ENCODE assay signal across 16 cellular contexts in the genomic region with DNA sequence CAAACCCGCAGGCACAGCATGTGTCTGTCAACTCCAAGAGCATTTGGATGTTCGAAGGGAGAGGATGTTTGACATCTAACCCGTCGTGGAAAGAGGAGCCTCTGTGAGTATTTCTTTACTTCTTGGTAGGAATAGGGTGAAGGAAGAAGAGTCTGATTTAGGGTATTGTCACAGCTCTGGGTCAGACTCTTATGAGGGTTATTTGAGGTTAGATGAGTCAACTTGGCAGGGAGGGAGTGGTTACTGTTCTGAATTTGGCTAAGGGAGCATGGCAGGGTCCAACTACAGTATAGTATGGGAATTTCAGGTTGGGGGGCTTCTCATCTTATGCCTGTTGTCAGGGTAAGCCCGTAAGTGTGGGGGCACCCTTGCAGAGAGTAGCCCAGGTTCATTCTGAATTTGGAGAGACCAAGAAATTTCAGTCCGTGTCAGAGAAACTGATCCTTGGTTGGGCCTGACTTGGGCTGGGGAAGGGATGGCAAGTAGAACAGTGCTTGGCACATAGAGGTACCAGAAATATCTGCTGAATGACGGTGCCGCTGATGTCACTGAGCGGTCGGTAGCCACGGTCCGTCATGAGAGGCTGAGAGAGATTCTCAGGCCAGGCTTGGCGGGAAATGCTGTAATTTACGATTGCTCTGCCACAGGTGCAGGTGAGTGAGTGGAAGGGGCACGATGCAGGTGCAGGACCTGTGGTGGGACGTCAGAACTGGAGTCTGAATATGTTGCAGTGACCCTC. TPM values are rescaled to one million over a fixed set of nuclear protein-coding genes. Genes with fewer than 3 reads are reported as not detected.
DNase-seq lines count a peak whose midpoint lies in the region; ATAC-seq and TF ChIP-seq lines count a peak whose summit lies in the region.
"Had no signal": no experiment of that assay in that cellular context is flagged by ENCODE, and none has a peak within 500 bp of the region (broad histone marks: within the 10 kb centered on the region; RNA-seq: fewer than 3 reads in every experiment).

No MANE protein-coding gene starts in this region.

- H3K4me3 ChIP-seq in AG10803 (ENCODE audit: low read length), result peak overlapping the region; percentile 50
- no peak overlapping the region for H3K4me3 ChIP-seq in Caco-2 (ENCODE audit: low read depth, low read length)
- H3K4me3 ChIP-seq: coronary artery, SJCRH30 had no signal

- H3K9me3 Mint-ChIP-seq in brain (peaks cover 0 to 4% (median 0%) of the 10 kb centered on the region in 5 experiments), Caco-2 (ENCODE audit: unreplicated experiment) (no peaks in the 10 kb centered on the region)
- H3K9me3 Mint-ChIP-seq in activated CD8-positive, alpha-beta memory T cell treated with anti-CD3 and anti-CD28 coated beads, Interleukin-2, amount 10 ng/mL, durations not matched to agents 7 days and 5 days (ENCODE audit: low read depth), result no peaks in the 10 kb centered on the region

- CTCF ChIA-PET in activated CD8-positive, alpha-beta memory T cell treated with anti-CD3 and anti-CD28 coated beads, Interleukin-2, amount 10 ng/mL, durations not matched to agents 7 days and 5 days (lab: Charles Lee), result interaction anchor here (0.6 to 8.1 kb wide), 8 partner anchors 11 to 689 kb away, joined by 3 to 65 read pairs (median 6); no protein-coding TSS in a partner anchor
- CTCF ChIA-PET in Caco-2 (lab: Charles Lee), result interaction anchor here (0.7 to 2.1 kb wide), 5 partner anchors 103 to 320 kb away, joined by 3 to 6 read pairs (median 4); no protein-coding TSS in a partner anchor

- no peaks in the 10 kb centered on the region for H3K36me3 ChIP-seq in Caco-2 (ENCODE audit: control insufficient read depth, insufficient read depth, low read length)
- H3K36me3 ChIP-seq: SJCRH30 had no signal

- ATAC-seq in omental fat pad (ENCODE audit: low FRiP score) (peak; percentile 53), T-helper 17 cell (no peak), GM18861 (IDR thresholded peaks at IDR 0.05; ENCODE audit: unreplicated experiment) (no peak)
- ATAC-seq in activated CD8-positive, alpha-beta memory T cell treated with anti-CD3 and anti-CD28 coated beads, Interleukin-2, amount 10 ng/mL, durations not matched to agents 7 days and 5 days, result no peak

- DNase-seq in AG10803 (ENCODE audit: low read depth), result peak; percentile 79
- DNase-seq in M059J (ENCODE audit: low read depth), result peak; percentile 15
- DNase-seq in omental fat pad (ENCODE audit: low spot score), result no peak
- no peak for DNase-seq in T-helper 17 cell
- DNase-seq in activated CD8-positive, alpha-beta memory T cell treated with anti-CD3 and anti-CD28 coated beads, Interleukin-2, amount 10 ng/mL, durations not matched to agents 7 days and 5 days, result no peak
- no peak for DNase-seq in Caco-2
- DNase-seq: activated CD4-positive, CD25-positive, alpha-beta regulatory T cell treated with anti-CD3 and anti-CD28 coated beads, Interleukin-2, amount 50 U/mL, for 72 hours; activated CD8-positive, alpha-beta memory T cell treated with anti-CD3 and anti-CD28 coated beads, Interleukin-2, amount 50 U/mL, for 48 hours; aorta; NK-92 treated with Interleukin-12 subunit alpha and Interleukin-12 subunit beta, amount 100 ng/mL, for 24 hours; T-helper 9 cell had no signal

- H3K4me1 ChIP-seq in Caco-2, result no peaks in the 10 kb centered on the region

- H3K4me3 Mint-ChIP-seq in brain, result no peak overlapping the region
- no peak overlapping the region for H3K4me3 Mint-ChIP-seq in T-helper 17 cell
- no peak overlapping the region for H3K4me3 Mint-ChIP-seq in activated CD8-positive, alpha-beta memory T cell treated with anti-CD3 and anti-CD28 coated beads, Interleukin-2, amount 10 ng/mL, durations not matched to agents 7 days and 5 days
- no peak overlapping the region for H3K4me3 Mint-ChIP-seq in Caco-2 (ENCODE audit: unreplicated experiment)
- H3K4me3 Mint-ChIP-seq: B cell had no signal

- TF ChIP-seq CTCF in AG10803 (conservative IDR thresholded peaks at IDR 0.05; ENCODE audit: low read length) (no peak), brain (conservative IDR thresholded peaks at IDR 0.05) (no peak), omental fat pad (IDR thresholded peaks at IDR 0.05) (no peak), Caco-2 (IDR thresholded peaks at IDR 0.05; ENCODE audit: insufficient read depth in 1 of 2, low read depth in 1 of 2, low read length in 1 of 2, severe bottlenecking in 1 of 2, unreplicated experiment in 1 of 2) (no peak)

- peaks cover 3% of the 10 kb centered on the region for H3K27me3 Mint-ChIP-seq in brain
- H3K27me3 Mint-ChIP-seq in T-helper 17 cell, result peaks cover 28% of the 10 kb centered on the region
- H3K27me3 Mint-ChIP-seq in activated CD8-positive, alpha-beta memory T cell treated with anti-CD3 and anti-CD28 coated beads, Interleukin-2, amount 10 ng/mL, durations not matched to agents 7 days and 5 days, result no peaks in the 10 kb centered on the region
- no peaks in the 10 kb centered on the region for H3K27me3 Mint-ChIP-seq in Caco-2 (ENCODE audit: insufficient read depth, unreplicated experiment)

- H3K27ac Mint-ChIP-seq in brain (peak overlapping the region in 3 of 5 experiments; percentile 32 to 39 (median 36)), T-helper 17 cell (no peak overlapping the region), Caco-2 (ENCODE audit: unreplicated experiment) (no peak overlapping the region)
- H3K27ac Mint-ChIP-seq in activated CD8-positive, alpha-beta memory T cell treated with anti-CD3 and anti-CD28 coated beads, Interleukin-2, amount 10 ng/mL, durations not matched to agents 7 days and 5 days, result no peak overlapping the region
- H3K27ac Mint-ChIP-seq: B cell had no signal

- H3K4me1 Mint-ChIP-seq in brain (peaks cover 36% of the 10 kb centered on the region), T-helper 17 cell (no peaks in the 10 kb centered on the region), Caco-2 (ENCODE audit: low read depth, unreplicated experiment) (peaks cover 7% of the 10 kb centered on the region)
- H3K4me1 Mint-ChIP-seq in activated CD8-positive, alpha-beta memory T cell treated with anti-CD3 and anti-CD28 coated beads, Interleukin-2, amount 10 ng/mL, durations not matched to agents 7 days and 5 days, result no peaks in the 10 kb centered on the region
- H3K4me1 Mint-ChIP-seq: B cell had no signal

- POLR2A ChIA-PET in Caco-2 (lab: Charles Lee), result no interaction called here

- H3K9me3 ChIP-seq in T-helper 17 cell (ENCODE audit: control insufficient read depth, low read length, poor library complexity, severe bottlenecking) (no peaks in the 10 kb centered on the region), Caco-2 (no peaks in the 10 kb centered on the region)
- H3K9me3 ChIP-seq: SJCRH30 had no signal

- no peaks in the 10 kb centered on the region for H3K36me3 Mint-ChIP-seq in brain
- H3K36me3 Mint-ChIP-seq in T-helper 17 cell (ENCODE audit: low read depth), result no peaks in the 10 kb centered on the region
- no peaks in the 10 kb centered on the region for H3K36me3 Mint-ChIP-seq in activated CD8-positive, alpha-beta memory T cell treated with anti-CD3 and anti-CD28 coated beads, Interleukin-2, amount 10 ng/mL, durations not matched to agents 7 days and 5 days
- H3K36me3 Mint-ChIP-seq in Caco-2 (ENCODE audit: insufficient read depth, unreplicated experiment), result no peaks in the 10 kb centered on the region

- no TSS peak for BruUV-seq in Caco-2 (replicated peaks; lab: Mats Ljungman, UMichigan)

- H3K27me3 ChIP-seq in Caco-2 (replicated peaks; ENCODE audit: control insufficient read depth, insufficient read depth, low read length), result no peaks in the 10 kb centered on the region
- H3K27me3 ChIP-seq: SJCRH30 had no signal

- intact Hi-C loops in Caco-2 (cut with micrococcal nuclease; ENCODE audit: unreplicated experiment), result loop anchor here (1.0 to 10.0 kb wide), 2 partner anchors 287 to 689 kb away; no protein-coding TSS in a partner anchor

RNA-seq across cellular contexts. Expression of gene MYH3, which starts 43.2 kb away (rescaled TPM):
- under 0.01 and 0.30 TPM in 2 replicates for total RNA-seq in M059J (2014; rRNA removed; shearing (Covaris generic))
- 0.36 TPM for polyA plus RNA-seq in brain (ENCODE audit: insufficient read depth, low read depth, low replicate concordance)
- 1 to 10 TPM; 2.3 to 2.8 (median 2.5) TPM for total RNA-seq in omental fat pad
- total RNA-seq in T-helper 17 cell, result 1 to 10 TPM; 2.8 to 3.2 TPM
- total RNA-seq in activated CD8-positive, alpha-beta memory T cell treated with anti-CD3 and anti-CD28 coated beads, Interleukin-2, amount 10 ng/mL, durations not matched to agents 7 days and 5 days, result 1 to 10 TPM; 4.1 to 4.3 TPM
- total RNA-seq in Caco-2 (2022), result 2.4 and 2.7 TPM in 2 replicates

Comparison
In these comparisons a context has a peak if more than half of its experiments do, and no peak if none do; other contexts are left out.
1. DNase-seq: peak in AG10803 (single experiment) and M059J (single experiment); none in omental fat pad (single experiment), T-helper 17 cell (0 of 3), activated CD8-positive, alpha-beta memory T cell treated with anti-CD3 and anti-CD28 coated beads, Interleukin-2, amount 10 ng/mL, durations not matched to agents 7 days and 5 days (single experiment) and Caco-2 (0 of 2).
2. H3K27ac Mint-ChIP-seq: peak in brain (3 of 5); none in T-helper 17 cell (single experiment), activated CD8-positive, alpha-beta memory T cell treated with anti-CD3 and anti-CD28 coated beads, Interleukin-2, amount 10 ng/mL, durations not matched to agents 7 days and 5 days (single experiment) and Caco-2 (single experiment).